22 cellular contexts compared by ENCODE assay signal in the genomic region with DNA sequence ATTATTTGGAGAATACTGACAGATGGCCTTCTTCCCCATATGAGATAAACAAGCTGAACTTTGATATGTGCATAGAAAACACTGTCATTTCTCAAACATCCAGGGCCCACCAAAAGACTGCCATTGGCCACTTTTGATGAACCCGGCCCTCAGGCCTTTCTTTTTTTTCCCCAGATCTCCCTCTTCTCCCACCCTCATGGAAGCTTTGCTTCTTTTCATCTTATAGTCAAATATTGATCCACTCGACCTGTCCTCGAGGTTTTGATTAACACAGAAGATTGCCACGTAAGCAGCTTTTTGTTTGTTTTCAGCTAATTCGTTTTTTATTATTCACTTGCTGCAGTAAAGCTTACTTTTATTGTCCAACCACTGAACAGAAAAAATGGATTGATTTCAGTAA.
"Had no signal": no experiment of that assay in that cellular context is flagged by ENCODE, and none has a peak within 500 bp of the region (broad histone marks: within the 10 kb centered on the region; RNA-seq: fewer than 3 reads in every experiment).

No MANE protein-coding gene starts in this region.

- ATAC-seq: activated T-helper 17 cell treated with anti-CD3 and anti-CD28 coated beads, Interleukin-2, amount 50 U/mL, for 72 hours; T-cell had no signal

- DNase-seq: activated B cell treated with CpG ODN at 0.5 μM for 24 hours; activated CD4-positive, alpha-beta T cell treated with anti-CD3 and anti-CD28 coated beads for 1 hour; activated CD4-positive, alpha-beta T cell treated with anti-CD3 and anti-CD28 coated beads, Interleukin-2, amount 10 ng/mL, durations not matched to agents 24 days and 14 days; activated CD4-positive, alpha-beta T cell treated with anti-CD3 and anti-CD28 coated beads, Interleukin-2, amount 50 U/mL, for 48 hours; activated CD8-positive, alpha-beta memory T cell treated with anti-CD3 and anti-CD28 coated beads for 24 hours; activated gamma-delta T cell; activated naive CD4-positive, alpha-beta T cell treated with anti-CD3 and anti-CD28 coated beads for 36 hours; activated T-cell treated with anti-CD3 and anti-CD28 coated beads for 4 hours; activated T-cell treated with anti-CD3 and anti-CD28 coated beads, Interleukin-2, amount 50 U/mL, for 48 hours; amygdala; MV-4-11; NCI-H1105 treated with DMSO at 0.1 percent for 48 hours; NCI-H2171; NCI-H2227 treated with DMSO at 0.1 percent for 48 hours; NCI-H446 treated with DMSO at 0.1 percent for 48 hours; NCI-H524 treated with DMSO at 0.1 percent for 48 hours; T-cell; T-helper 2 cell; T1000 had no signal

- FAIRE-seq: astrocyte, TTC549 had no signal
